Comparison of ENCODE assay signal across 22 cellular contexts in genomic region chr6:15368186-15368585, GRCh38.
DNase-seq lines count a peak whose midpoint lies in the region; ATAC-seq, FAIRE-seq and TF ChIP-seq lines count a peak whose summit lies in the region.
"Had no signal": no experiment of that assay in that cellular context is flagged by ENCODE, and none has a peak within 500 bp of the region (broad histone marks: within the 10 kb centered on the region; RNA-seq: fewer than 3 reads in every experiment).

No MANE protein-coding gene starts in this region.

- H4K5ac ChIP-seq in H1 (ENCODE audit: insufficient read length, low read depth, low read length): no peak overlapping the region

- H3K79me1 ChIP-seq in H1 (ENCODE audit: low read depth, low read length): peaks cover 13% of the 10 kb centered on the region

- no peak for FAIRE-seq in H1 (lab: Jason Lieb, UNC)
- FAIRE-seq: endometrium, RCC 7860, TTC549 had no signal

- peaks cover 56 to 67% of the 10 kb centered on the region in 2 donors for H3K4me1 Mint-ChIP-seq in stimulated activated naive B cell treated with anti-CD40 and anti-IgM and Interleukin-4, amounts not matched to agents 10 μg/mL and 1 μg/mL and 100 μg/mL, for 72 hours
- peaks cover 24% of the 10 kb centered on the region for H3K4me1 Mint-ChIP-seq in Calu3 (ENCODE audit: low read depth, unreplicated experiment)

- DNase-seq in left ventricle myocardium superior: no peak
- DNase-seq in Right ventricle myocardium superior: no peak
- DNase-seq in NOMO-1 treated with DMSO at 0.1 percent for 48 hours (lab: John Stamatoyannopoulos, UW; ENCODE audit: unreplicated experiment): peak; percentile 86
- DNase-seq in H1 (ENCODE audit: low read depth in 1 of 2, low spot score in 2 of 2): no peak
- no peak for DNase-seq in stimulated activated naive B cell treated with anti-CD40 and anti-IgM and Interleukin-4, amounts not matched to agents 10 μg/mL and 1 μg/mL and 100 μg/mL, for 72 hours
- no peak for DNase-seq in posterior cingulate gyrus
- DNase-seq in NCI-H1105 treated with DMSO at 0.1 percent for 48 hours (lab: John Stamatoyannopoulos, UW): no peak
- DNase-seq in Calu3: no peak
- DNase-seq: activated effector memory CD4-positive, alpha-beta T cell treated with anti-CD3 and anti-CD28 coated beads, Interleukin-2, amount 50 U/mL, for 16 hours; anterior cingulate cortex; COR-L47; HFFc6; left ventricle myocardium inferior; NCI-H1105; NCI-H774; stimulated activated CD4-positive, alpha-beta T cell treated with anti-CD3 and anti-CD28 coated beads, Interleukin-2, amount 100 ng/mL, for 48 hours had no signal

- peak overlapping the region; percentile 43 for H3K27ac Mint-ChIP-seq in stimulated activated naive B cell treated with anti-CD40 and anti-IgM and Interleukin-4, amounts not matched to agents 10 μg/mL and 1 μg/mL and 100 μg/mL, for 72 hours
- no peak overlapping the region for H3K27ac Mint-ChIP-seq in Calu3 (ENCODE audit: unreplicated experiment)
- H3K27ac Mint-ChIP-seq: HFFc6, IgD-negative memory B cell had no signal

- TF ChIP-seq EP300 in H1 (IDR thresholded peaks at IDR 0.05; ENCODE audit: borderline replicate concordance in 1 of 2, low read depth in 2 of 2, low read length in 2 of 2): no peak

- H3K9me3 Mint-ChIP-seq in stimulated activated naive B cell treated with anti-CD40 and anti-IgM and Interleukin-4, amounts not matched to agents 10 μg/mL and 1 μg/mL and 100 μg/mL, for 72 hours: no peaks in the 10 kb centered on the region
- H3K9me3 Mint-ChIP-seq in Calu3 (ENCODE audit: low read depth, unreplicated experiment): no peaks in the 10 kb centered on the region
- H3K9me3 Mint-ChIP-seq: HFFc6, IgD-negative memory B cell had no signal

- no peak overlapping the region for H2BK15ac ChIP-seq in H1 (ENCODE audit: low read length)

- H3K36me3 ChIP-seq in H1 (ENCODE audit: control insufficient read depth in 2 of 4, insufficient read depth in 4 of 4, low read length in 3 of 4): peaks cover 0 to 3% (median under 1%) of the 10 kb centered on the region in 4 experiments; a peak in 3 of 8 replicates
- H3K36me3 ChIP-seq: left ventricle myocardium inferior, suprapubic skin had no signal

- no peak overlapping the region for H3K4me3 ChIP-seq in H1 (ENCODE audit: extremely low read depth in 1 of 4, insufficient read depth in 2 of 4, low read depth in 3 of 4, low read length in 4 of 4)
- H3K4me3 ChIP-seq: left ventricle myocardium inferior, suprapubic skin had no signal

- no peak for TF ChIP-seq POLR2A in H1 (IDR thresholded peaks at IDR 0.05; ENCODE audit: control extremely low read depth in 1 of 2, low read depth in 2 of 2, low read length in 2 of 2)

- no peaks in the 10 kb centered on the region for H3K27me3 Mint-ChIP-seq in stimulated activated naive B cell treated with anti-CD40 and anti-IgM and Interleukin-4, amounts not matched to agents 10 μg/mL and 1 μg/mL and 100 μg/mL, for 72 hours
- no peaks in the 10 kb centered on the region for H3K27me3 Mint-ChIP-seq in Calu3 (ENCODE audit: unreplicated experiment)
- H3K27me3 Mint-ChIP-seq: IgD-negative memory B cell had no signal

- peaks cover 90 to 100% of the 10 kb centered on the region in 2 experiments for H3K79me2 ChIP-seq in H1 (ENCODE audit: control insufficient read depth in 1 of 2, insufficient read depth in 2 of 2, low read length in 2 of 2)

- H3K23me2 ChIP-seq in H1 (ENCODE audit: low read depth, low read length): no peaks in the 10 kb centered on the region

- peaks cover 68 to 74% of the 10 kb centered on the region in 2 experiments for H4K20me1 ChIP-seq in H1 (replicated peaks in 1 of 2; ENCODE audit: control insufficient read depth in 1 of 2, insufficient read depth in 2 of 2, low read length in 2 of 2)

- POLR2A ChIA-PET in H1 (lab: Charles Lee; ENCODE audit: partially characterized antibody): interaction anchor here (0.6 to 0.8 kb wide), 2 partner anchors 11 to 494 kb away, joined by 3 read pairs; no protein-coding TSS in a partner anchor

- intact Hi-C loops in left ventricle myocardium superior (cut with micrococcal nuclease): no loop called here
- intact Hi-C loops in Right ventricle myocardium superior (cut with DNase I): no loop called here
- intact Hi-C loops in posterior cingulate gyrus (cut with DNase I): no loop called here
- intact Hi-C loops in Calu3 (cut with micrococcal nuclease; ENCODE audit: unreplicated experiment): loop anchor here (10.0 kb wide), 1 partner anchor 123 kb away; the partner anchor contains the start of gene JARID2

- no peak for TF ChIP-seq RAD21 in H1 (IDR thresholded peaks at IDR 0.05 in 1 of 2, conservative IDR thresholded peaks at IDR 0.05 in 1 of 2; ENCODE audit: low read depth in 2 of 2, low read length in 2 of 2)

- no peak overlapping the region for H3K27ac ChIP-seq in H1 (ENCODE audit: low read depth, low read length)
- H3K27ac ChIP-seq: left ventricle myocardium inferior, parathyroid adenoma, suprapubic skin had no signal

- H3K4me1 ChIP-seq in H1 (replicated peaks in 1 of 4; ENCODE audit: control insufficient read depth in 3 of 4, insufficient read depth in 4 of 4, low read length in 3 of 4): peaks cover 10 to 35% (median 26%) of the 10 kb centered on the region in 4 experiments

- no peak overlapping the region for H2BK12ac ChIP-seq in H1 (ENCODE audit: low read depth, low read length)

- no TSS peak for BruUV-seq in Calu3 (replicated peaks; lab: Mats Ljungman, UMichigan)

- no peak overlapping the region for H3K23ac ChIP-seq in H1 (ENCODE audit: insufficient read length)

- TF ChIP-seq CTCF in H1 (IDR thresholded peaks at IDR 0.05; ENCODE audit: control extremely low read depth in 1 of 3, insufficient read depth in 1 of 3, low read depth in 1 of 3, low read length in 3 of 3) (no peak), Calu3 (IDR thresholded peaks at IDR 0.05; ENCODE audit: unreplicated experiment) (no peak)

- ATAC-seq in left ventricle myocardium superior: peak; percentile 7
- no peak for ATAC-seq in Right ventricle myocardium superior (ENCODE audit: poor library complexity)
- no peak for ATAC-seq in stimulated activated naive B cell treated with anti-CD40 and anti-IgM and Interleukin-4, amounts not matched to agents 10 μg/mL and 1 μg/mL and 100 μg/mL, for 72 hours (replicated peaks)

- no peak overlapping the region for H4K91ac ChIP-seq in H1 (replicated peaks; ENCODE audit: insufficient read length, low read length)

- no peak overlapping the region for H3K18ac ChIP-seq in H1 (ENCODE audit: extremely low read depth, low read length)

- no peak overlapping the region for H2AFZ ChIP-seq in H1 (ENCODE audit: low read length)
- H2AFZ ChIP-seq: parathyroid adenoma had no signal

- no peak overlapping the region for H2BK120ac ChIP-seq in H1 (replicated peaks; ENCODE audit: low read depth, low read length)

- no peak overlapping the region for H2AK5ac ChIP-seq in H1 (ENCODE audit: low read depth, low read length)

- no peak overlapping the region for H3K9ac ChIP-seq in H1 (replicated peaks in 1 of 4; ENCODE audit: extremely low read depth in 1 of 4, low read depth in 3 of 4, low read length in 3 of 4)
- H3K9ac ChIP-seq: parathyroid adenoma had no signal

- H3K56ac ChIP-seq in H1 (replicated peaks; ENCODE audit: insufficient read length, low read depth, low read length): no peak overlapping the region

- no peak overlapping the region for H3K14ac ChIP-seq in H1 (ENCODE audit: insufficient read length)

- H2BK20ac ChIP-seq in H1 (ENCODE audit: low read length): no peak overlapping the region

- no peaks in the 10 kb centered on the region for H3K9me3 ChIP-seq in H1 (ENCODE audit: insufficient read depth in 2 of 2, low read depth in 1 of 2, low read length in 1 of 2)
- H3K9me3 ChIP-seq: left ventricle myocardium inferior, suprapubic skin had no signal

- no peak overlapping the region for H3K4me2 ChIP-seq in H1 (ENCODE audit: insufficient read depth in 1 of 2, low read depth in 2 of 2, low read length in 2 of 2)

- peaks cover 4 to 16% of the 10 kb centered on the region in 2 donors for H3K36me3 Mint-ChIP-seq in stimulated activated naive B cell treated with anti-CD40 and anti-IgM and Interleukin-4, amounts not matched to agents 10 μg/mL and 1 μg/mL and 100 μg/mL, for 72 hours
- no peaks in the 10 kb centered on the region for H3K36me3 Mint-ChIP-seq in Calu3 (ENCODE audit: insufficient read depth, unreplicated experiment)

- H3K4me3 Mint-ChIP-seq in stimulated activated naive B cell treated with anti-CD40 and anti-IgM and Interleukin-4, amounts not matched to agents 10 μg/mL and 1 μg/mL and 100 μg/mL, for 72 hours: no peak overlapping the region
- no peak overlapping the region for H3K4me3 Mint-ChIP-seq in Calu3 (ENCODE audit: low read depth, unreplicated experiment)
- H3K4me3 Mint-ChIP-seq: HFFc6 had no signal

- no peak overlapping the region for H2BK5ac ChIP-seq in H1 (ENCODE audit: low read depth, low read length)

- H3K4ac ChIP-seq in H1 (replicated peaks; ENCODE audit: insufficient read length, low read depth, low read length): no peak overlapping the region

- CTCF ChIA-PET in H1 (lab: Charles Lee; ENCODE audit: partially characterized antibody) (interaction anchor here (0.6 to 2.2 kb wide), 4 partner anchors 13 to 101 kb away, joined by 4 to 6 read pairs (median 6); no protein-coding TSS in a partner anchor), Calu3 (lab: Charles Lee) (no interaction called here)

- H3K27me3 ChIP-seq in H1 (replicated peaks in 1 of 4; ENCODE audit: control insufficient read depth in 3 of 4, extremely low read depth in 1 of 4, insufficient read depth in 3 of 4, low read length in 3 of 4): no peaks in the 10 kb centered on the region
- H3K27me3 ChIP-seq: suprapubic skin had no signal

- no peak overlapping the region for H4K8ac ChIP-seq in H1 (ENCODE audit: extremely low read depth, insufficient read depth, low read length)

TF ChIP-seq in H1, 55 proteins besides CTCF, POLR2A, EP300 and RAD21:
- TF ChIP-seq JUND (IDR thresholded peaks at IDR 0.05; ENCODE audit: low read length) (no peak), CEBPB (IDR thresholded peaks at IDR 0.05; ENCODE audit: low read depth, low read length) (peak; percentile 80; the same call in 1 of the 2 replicates), POLR2AphosphoS5 (IDR thresholded peaks at IDR 0.05; ENCODE audit: low read depth, low read length) (no peak; the same call in 1 of the 2 replicates), BACH1 (IDR thresholded peaks at IDR 0.05; ENCODE audit: low read length) (no peak)
TF ChIP-seq in H1: peak in this region for 1.
